Comparison of ENCODE assay signal across 12 cellular contexts in genomic region chr1:226436855-226437491, GRCh38. TPM values are rescaled to one million over a fixed set of nuclear protein-coding genes. Genes with fewer than 3 reads are reported as not detected.
DNase-seq lines count a peak whose midpoint lies in the region; ATAC-seq and TF ChIP-seq lines count a peak whose summit lies in the region.
"Had no signal": no experiment of that assay in that cellular context is flagged by ENCODE, and none has a peak within 500 bp of the region (broad histone marks: within the 10 kb centered on the region; RNA-seq: fewer than 3 reads in every experiment).

No MANE protein-coding gene starts in this region.

- H3K36me3 Mint-ChIP-seq in H9 (ENCODE audit: insufficient read depth in 1 of 3, low read depth in 3 of 3) = no peaks in the 10 kb centered on the region

- no peak overlapping the region for H2BK12ac ChIP-seq in H9 (ENCODE audit: insufficient read length, low read depth, low read length)

- H3K23me2 ChIP-seq in H9 (ENCODE audit: insufficient read length, low read depth, low read length, poor library complexity, severe bottlenecking) = no peaks in the 10 kb centered on the region

- H2BK5ac ChIP-seq in H9 (ENCODE audit: insufficient read length, low read length) = no peak overlapping the region

- H4K8ac ChIP-seq in H9 (replicated peaks; ENCODE audit: insufficient read length, low read depth, low read length) = no peak overlapping the region

- ATAC-seq in HG02623 (IDR thresholded peaks at IDR 0.05; ENCODE audit: unreplicated experiment) = no peak

- H3K14ac ChIP-seq in H9 (ENCODE audit: insufficient read depth, low read length) = 0 out of 2 replicates have a peak overlapping the region, but pooled peaks have one; percentile 18

- H4K91ac ChIP-seq in H9 (ENCODE audit: insufficient read length, low read depth, low read length) = no peak overlapping the region

- no peak overlapping the region for H2AK5ac ChIP-seq in H9 (ENCODE audit: insufficient read length, low read length)

- H3K4me2 ChIP-seq in BLaER1 (peak overlapping the region; percentile 49), H9 (ENCODE audit: insufficient read depth, insufficient read length, low read length) (no peak overlapping the region)

- no peaks in the 10 kb centered on the region for H3K9me3 ChIP-seq in BLaER1
- H3K9me3 ChIP-seq in H9 (ENCODE audit: control insufficient read depth, low read depth, low read length) = no peaks in the 10 kb centered on the region
- H3K9me3 ChIP-seq: ascending aorta had no signal

- H3K18ac ChIP-seq in H9 (ENCODE audit: insufficient read length, low read depth, low read length) = no peak overlapping the region

- no peaks in the 10 kb centered on the region for H3K79me2 ChIP-seq in H9 (ENCODE audit: insufficient read depth, low read length)

- no peaks in the 10 kb centered on the region; a peak in 1 of 5 replicates for H3K9me3 Mint-ChIP-seq in H9

- no CpG with 5 or more reads among the region's 8 CpGs for WGBS in H9 (ENCODE audit: extremely low coverage, insufficient read length, low lambda C conversion rate)

- TF ChIP-seq CTCF in H9 (conservative IDR thresholded peaks at IDR 0.05) = no peak

- H3K27ac ChIP-seq in BLaER1 (no peak overlapping the region), H9 (ENCODE audit: insufficient read length, low read depth, low read length) (no peak overlapping the region)
- H3K27ac ChIP-seq: ascending aorta had no signal

- no peaks in the 10 kb centered on the region for H3K27me3 ChIP-seq in BLaER1
- H3K27me3 ChIP-seq in H9 (ENCODE audit: insufficient read depth, low read length) = no peaks in the 10 kb centered on the region
- H3K27me3 ChIP-seq: ascending aorta had no signal

- H3K4me3 ChIP-seq in BLaER1 = no peak overlapping the region
- H3K4me3 ChIP-seq: ascending aorta had no signal

- no peak overlapping the region for H3K23ac ChIP-seq in H9 (ENCODE audit: insufficient read length, low read depth, low read length)

- no peaks in the 10 kb centered on the region for H3K79me1 ChIP-seq in H9 (ENCODE audit: insufficient read depth, low read depth, low read length, poor library complexity, severe bottlenecking)

- H2BK120ac ChIP-seq in H9 (ENCODE audit: low read depth, low read length, poor library complexity, severe bottlenecking) = no peak overlapping the region

- no peak overlapping the region for H3K4me3 Mint-ChIP-seq in H9

- no peak overlapping the region for H3T11ph ChIP-seq in H9 (ENCODE audit: low read length)

- H3K56ac ChIP-seq in H9 (ENCODE audit: insufficient read length, low read depth, low read length) = no peak overlapping the region

- H2BK20ac ChIP-seq in H9 (ENCODE audit: low read depth, low read length, poor library complexity, severe bottlenecking) = no peak overlapping the region

- H3K36me3 ChIP-seq in BLaER1 = no peaks in the 10 kb centered on the region
- H3K36me3 ChIP-seq: ascending aorta had no signal

- H3K4me1 ChIP-seq in BLaER1 (peaks cover 45% of the 10 kb centered on the region), H9 (ENCODE audit: insufficient read depth, low read length) (no peaks in the 10 kb centered on the region)
- H3K4me1 ChIP-seq: ascending aorta had no signal

- H3K27ac Mint-ChIP-seq in H9 = no peak overlapping the region

- H3K4me1 Mint-ChIP-seq in H9 = peaks cover 11 to 15% of the 10 kb centered on the region in 2 experiments

- H2BK15ac ChIP-seq in H9 (ENCODE audit: low read depth, low read length) = no peak overlapping the region

- DNase-seq in H9 (no peak), NCI-H2196 (lab: John Stamatoyannopoulos, UW; ENCODE audit: unreplicated experiment) (peak; percentile 51), cerebellar nuclear complex (lab: John Stamatoyannopoulos, UW) (peak; percentile 44 to 55), HPDE6-E6E7 (ENCODE audit: extremely low spot score) (no peak), GDM1 (lab: John Stamatoyannopoulos, UW) (no peak)
- DNase-seq in activated naive CD4-positive, alpha-beta T cell treated with Interleukin-2 at 50 U/mL for 16 hours = no peak
- DNase-seq: hypothalamus, NCI-H226, T-helper 2 cell had no signal

- H2AFZ ChIP-seq in H9 (ENCODE audit: low read length) = no peak overlapping the region

- H3K4ac ChIP-seq in H9 (ENCODE audit: low read depth, low read length) = no peak overlapping the region

- H3K27me3 Mint-ChIP-seq in H9 (ENCODE audit: low read depth) = peaks cover 7% of the 10 kb centered on the region

- H3K9ac ChIP-seq in BLaER1 (no peak overlapping the region), H9 (ENCODE audit: extremely low read depth, insufficient read length, low read length) (no peak overlapping the region)

- no peak overlapping the region for H4K5ac ChIP-seq in H9 (ENCODE audit: insufficient read length, low read depth, low read length)

- H4K20me1 ChIP-seq in BLaER1 (no peaks in the 10 kb centered on the region), H9 (ENCODE audit: control insufficient read depth, insufficient read depth, insufficient read length) (no peaks in the 10 kb centered on the region)

RNA-seq across cellular contexts. Expression of gene PARP1, which starts 29.1 kb away (rescaled TPM):
- 331 and 337 TPM in 2 replicates for total RNA-seq in H9 (2021)

Comparison
In these comparisons a context has a peak if more than half of its experiments do, and no peak if none do; other contexts are left out.
1. DNase-seq: peak in NCI-H2196 (single experiment) and cerebellar nuclear complex (2 of 2); none in H9 (single experiment), activated naive CD4-positive, alpha-beta T cell treated with Interleukin-2 at 50 U/mL for 16 hours (single experiment), HPDE6-E6E7 (single experiment) and GDM1 (single experiment).